In genomic region chr3:27943106-27943505, GRCh38 we compare ENCODE assay signal across 9 cellular contexts.
DNase-seq lines count a peak whose midpoint lies in the region; ATAC-seq and TF ChIP-seq lines count a peak whose summit lies in the region.
"Had no signal": no experiment of that assay in that cellular context is flagged by ENCODE, and none has a peak within 500 bp of the region (broad histone marks: within the 10 kb centered on the region; RNA-seq: fewer than 3 reads in every experiment).

No MANE protein-coding gene starts in this region.

- no peaks in the 10 kb centered on the region for H4K20me1 ChIP-seq in smooth muscle cell (ENCODE audit: low read depth)
- H4K20me1 ChIP-seq: BLaER1 treated with 17β-estradiol and CSF1 and Interleukin-3, amounts not matched to agents 10 nM and 100 nM had no signal

- no peak overlapping the region for H2AFZ ChIP-seq in smooth muscle cell (ENCODE audit: low read depth)

- H3K79me2 ChIP-seq in smooth muscle cell (ENCODE audit: low read depth): no peaks in the 10 kb centered on the region

- DNase-seq in NCI-H82 (lab: John Stamatoyannopoulos, UW): peak; percentile 26
- DNase-seq in NCI-H82 treated with DMSO at 0.1 percent for 48 hours (lab: John Stamatoyannopoulos, UW; ENCODE audit: unreplicated experiment): no peak
- DNase-seq in adipocyte (ENCODE audit: low read depth): peak; percentile 26
- peak; percentile 36 for DNase-seq in myocyte (ENCODE audit: low read depth)
- no peak for DNase-seq in NCI-H2196 treated with DMSO at 0.1 percent for 48 hours (lab: John Stamatoyannopoulos, UW; ENCODE audit: unreplicated experiment)
- no peak for DNase-seq in smooth muscle cell (lab: John Stamatoyannopoulos, UW; ENCODE audit: unreplicated experiment)

- H3K9me3 ChIP-seq in adipocyte (ENCODE audit: control insufficient read depth, low read length): no peaks in the 10 kb centered on the region
- no peaks in the 10 kb centered on the region for H3K9me3 ChIP-seq in smooth muscle cell (replicated peaks; ENCODE audit: low read depth)

- no peaks in the 10 kb centered on the region for H3K36me3 ChIP-seq in adipocyte (ENCODE audit: control insufficient read depth, insufficient read depth, low read length, severe bottlenecking)
- no peaks in the 10 kb centered on the region for H3K36me3 ChIP-seq in smooth muscle cell (ENCODE audit: low read depth)
- H3K36me3 ChIP-seq: BLaER1 treated with 17β-estradiol and CSF1 and Interleukin-3, amounts not matched to agents 10 nM and 100 nM had no signal

- H3K9ac ChIP-seq in adipocyte (ENCODE audit: low read length): no peak overlapping the region
- no peak overlapping the region for H3K9ac ChIP-seq in smooth muscle cell (ENCODE audit: low read depth)
- H3K9ac ChIP-seq: BLaER1 treated with 17β-estradiol and CSF1 and Interleukin-3, amounts not matched to agents 10 nM and 100 nM had no signal

- 39% methylated on average over 3 of the region's 3 CpGs for whole genome bisulfite sequencing in smooth muscle cell (ENCODE audit: low lambda C conversion rate)

- no peak for TF ChIP-seq CTCF in smooth muscle cell (IDR thresholded peaks at IDR 0.05; ENCODE audit: borderline replicate concordance, insufficient read depth, poor library complexity, severe bottlenecking)

- H3K27me3 ChIP-seq in adipocyte (replicated peaks; ENCODE audit: control insufficient read depth, insufficient read depth, low read length): no peaks in the 10 kb centered on the region
- H3K27me3 ChIP-seq in smooth muscle cell (ENCODE audit: low read depth): no peaks in the 10 kb centered on the region
- H3K27me3 ChIP-seq: BLaER1 treated with 17β-estradiol and CSF1 and Interleukin-3, amounts not matched to agents 10 nM and 100 nM had no signal

- H3F3A ChIP-seq in smooth muscle cell (ENCODE audit: low read depth): peaks cover 2% of the 10 kb centered on the region

- peak; percentile 74 for ATAC-seq in HG03432 (IDR thresholded peaks at IDR 0.05; ENCODE audit: unreplicated experiment)
- no peak for ATAC-seq in GM18873 (IDR thresholded peaks at IDR 0.05; ENCODE audit: low FRiP score, unreplicated experiment)

- H3K27ac ChIP-seq in smooth muscle cell (ENCODE audit: low read depth): no peak overlapping the region
- H3K27ac ChIP-seq: BLaER1 treated with 17β-estradiol and CSF1 and Interleukin-3, amounts not matched to agents 10 nM and 100 nM had no signal

- H3K4me3 ChIP-seq in adipocyte (ENCODE audit: low read length): no peak overlapping the region
- no peak overlapping the region for H3K4me3 ChIP-seq in smooth muscle cell
- H3K4me3 ChIP-seq: BLaER1 treated with 17β-estradiol and CSF1 and Interleukin-3, amounts not matched to agents 10 nM and 100 nM had no signal

- H3K4me1 ChIP-seq in adipocyte (ENCODE audit: control insufficient read depth, insufficient read depth, low read length) (no peaks in the 10 kb centered on the region), smooth muscle cell (ENCODE audit: low read depth) (no peaks in the 10 kb centered on the region)

- H3K4me2 ChIP-seq in smooth muscle cell: no peak overlapping the region
- H3K4me2 ChIP-seq: BLaER1 treated with 17β-estradiol and CSF1 and Interleukin-3, amounts not matched to agents 10 nM and 100 nM had no signal

Comparison
In these comparisons a context has a peak if more than half of its experiments do, and no peak if none do; other contexts are left out.
1. DNase-seq: peak in NCI-H82 (single experiment), adipocyte (single experiment) and myocyte (single experiment); none in NCI-H82 treated with DMSO at 0.1 percent for 48 hours (single experiment), NCI-H2196 treated with DMSO at 0.1 percent for 48 hours (single experiment) and smooth muscle cell (single experiment).